Comparison of ENCODE assay signal across 2 cellular contexts in the genomic region with DNA sequence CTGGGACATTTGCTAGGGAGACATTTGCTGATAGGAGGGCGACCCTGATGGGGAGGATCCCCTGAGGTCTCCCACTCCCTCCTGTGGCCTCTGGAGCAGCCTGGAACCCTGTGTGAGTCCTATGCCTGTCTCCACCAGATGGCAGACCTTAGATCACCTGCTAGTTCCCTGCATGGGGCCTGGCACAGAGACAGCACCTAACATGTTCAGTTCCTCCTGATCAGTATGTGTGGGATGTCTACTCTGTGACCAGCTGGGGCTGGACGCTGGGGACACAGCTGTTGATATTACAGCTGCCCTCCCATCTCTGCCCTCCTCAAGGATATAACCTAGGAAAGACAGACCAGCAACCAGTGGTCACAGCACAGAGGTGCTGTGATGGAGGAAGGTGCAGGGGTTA.
TF ChIP-seq lines count a peak whose summit lies in the region.

No MANE protein-coding gene starts in this region.

TF ChIP-seq in SK-N-SH treated with all-trans-retinoic acid at 6 μM for 48 hours, 23 proteins besides CTCF, POLR2A, EP300 and RAD21:
- TF ChIP-seq, protein P1, sequence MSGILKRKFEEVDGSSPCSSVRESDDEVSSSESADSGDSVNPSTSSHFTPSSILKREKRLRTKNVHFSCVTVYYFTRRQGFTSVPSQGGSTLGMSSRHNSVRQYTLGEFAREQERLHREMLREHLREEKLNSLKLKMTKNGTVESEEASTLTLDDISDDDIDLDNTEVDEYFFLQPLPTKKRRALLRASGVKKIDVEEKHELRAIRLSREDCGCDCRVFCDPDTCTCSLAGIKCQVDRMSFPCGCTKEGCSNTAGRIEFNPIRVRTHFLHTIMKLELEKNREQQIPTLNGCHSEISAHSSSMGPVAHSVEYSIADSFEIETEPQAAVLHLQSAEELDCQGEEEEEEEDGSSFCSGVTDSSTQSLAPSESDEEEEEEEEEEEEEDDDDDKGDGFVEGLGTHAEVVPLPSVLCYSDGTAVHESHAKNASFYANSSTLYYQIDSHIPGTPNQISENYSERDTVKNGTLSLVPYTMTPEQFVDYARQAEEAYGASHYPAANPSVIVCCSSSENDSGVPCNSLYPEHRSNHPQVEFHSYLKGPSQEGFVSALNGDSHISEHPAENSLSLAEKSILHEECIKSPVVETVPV (CRISPR knock-in tag; IDR thresholded peaks at IDR 0.05) = no peak
- TF ChIP-seq TCF4 (CRISPR knock-in tag; IDR thresholded peaks at IDR 0.05; ENCODE audit: borderline replicate concordance) = no peak
- no peak for TF ChIP-seq ZFP3 (CRISPR knock-in tag; IDR thresholded peaks at IDR 0.05)
- no peak for TF ChIP-seq ZNF8 (CRISPR knock-in tag; IDR thresholded peaks at IDR 0.05)

TF ChIP-seq in H1, 55 proteins besides CTCF, POLR2A, EP300 and RAD21 (continued from another document):
- TF ChIP-seq POU5F1 (IDR thresholded peaks at IDR 0.05; ENCODE audit: low read depth, low read length) (no peak), KDM1A (IDR thresholded peaks at IDR 0.05; ENCODE audit: borderline replicate concordance, low read length) (no peak), RNF2 (IDR thresholded peaks at IDR 0.05; ENCODE audit: borderline replicate concordance, low read depth, low read length, missing control alignments, poor library complexity, severe bottlenecking) (no peak), ASH2L (IDR thresholded peaks at IDR 0.05; ENCODE audit: low read length) (no peak)
- TF ChIP-seq, protein P2, sequence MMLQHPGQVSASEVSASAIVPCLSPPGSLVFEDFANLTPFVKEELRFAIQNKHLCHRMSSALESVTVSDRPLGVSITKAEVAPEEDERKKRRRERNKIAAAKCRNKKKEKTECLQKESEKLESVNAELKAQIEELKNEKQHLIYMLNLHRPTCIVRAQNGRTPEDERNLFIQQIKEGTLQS (IDR thresholded peaks at IDR 0.05; ENCODE audit: insufficient read depth, low read depth, low read length) = no peak
TF ChIP-seq in H1: peak in this region for 0.
